ENCODE assay signal across 5 cellular contexts in the genomic region with DNA sequence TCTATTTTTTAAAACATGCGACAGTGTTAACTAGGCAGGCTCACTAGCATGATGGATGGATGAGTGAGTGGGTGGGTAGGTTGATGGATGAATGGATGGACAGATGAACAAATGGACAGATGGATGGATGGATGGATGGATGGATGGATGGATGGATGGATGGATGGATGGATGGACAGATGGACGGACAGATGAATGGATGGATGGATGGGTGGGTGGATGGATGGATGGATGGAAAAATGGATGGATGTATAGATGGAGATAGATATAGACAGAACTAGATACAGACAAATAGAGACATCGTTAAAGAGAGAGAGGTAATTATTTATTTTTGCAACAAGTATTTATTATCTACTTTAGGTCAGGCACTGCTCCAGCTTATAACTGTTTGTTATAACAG.
DNase-seq lines count a peak whose midpoint lies in the region; ATAC-seq, FAIRE-seq and TF ChIP-seq lines count a peak whose summit lies in the region.
"Not testable (repeated sequence)": the region's sequence is repeated elsewhere in the genome, so short reads cannot be mapped to it uniquely, and the experiment has no call there.

No MANE protein-coding gene starts in this region.

- not testable (repeated sequence) for H3K79me1 ChIP-seq in H1 (ENCODE audit: low read depth, low read length); mesenchymal stem cell (replicated peaks; ENCODE audit: low read length, poor library complexity, severe bottlenecking); neuronal stem cell (ENCODE audit: low read depth, low read length)

- H2BK20ac ChIP-seq in H1 (ENCODE audit: low read length), result not testable (repeated sequence)

- in situ Hi-C loops in K562 (cut with MboI), result not testable (repeated sequence)

- H3K4me3 ChIP-seq in HEK293 (ENCODE audit: low read depth, low read length); K562; H1 (ENCODE audit: extremely low read depth in 1 of 4, insufficient read depth in 2 of 4, low read depth in 3 of 4, low read length in 4 of 4); mesenchymal stem cell (ENCODE audit: insufficient read depth in 1 of 2, low read depth in 1 of 2, low read length in 2 of 2); neuronal stem cell (ENCODE audit: low read length in 2 of 2): not testable (repeated sequence)

- not testable (repeated sequence) for H2BK120ac ChIP-seq in H1 (replicated peaks; ENCODE audit: low read depth, low read length); mesenchymal stem cell (ENCODE audit: low read depth, low read length); neuronal stem cell (ENCODE audit: low read depth, low read length)

- not testable (repeated sequence) for H2AK5ac ChIP-seq in H1 (ENCODE audit: low read depth, low read length); mesenchymal stem cell (ENCODE audit: low read length, severe bottlenecking); neuronal stem cell (ENCODE audit: low read depth, low read length)

- not testable (repeated sequence) for H4K20me1 ChIP-seq in K562 (replicated peaks; ENCODE audit: control insufficient read depth, insufficient read depth, low read length); H1 (replicated peaks in 1 of 2; ENCODE audit: control insufficient read depth in 1 of 2, insufficient read depth in 2 of 2, low read length in 2 of 2)

- not testable (repeated sequence) for TF ChIP-seq RAD21 in K562 (CRISPR knock-in tag; conservative IDR thresholded peaks at IDR 0.05 in 1 of 2, IDR thresholded peaks at IDR 0.05 in 1 of 2); H1 (IDR thresholded peaks at IDR 0.05 in 1 of 2, conservative IDR thresholded peaks at IDR 0.05 in 1 of 2; ENCODE audit: low read depth in 2 of 2, low read length in 2 of 2)

- not testable (repeated sequence) for H4K91ac ChIP-seq in H1 (replicated peaks; ENCODE audit: insufficient read length, low read length); neuronal stem cell (ENCODE audit: low read depth, low read length, poor library complexity)
- peak overlapping the region; percentile 50 for H4K91ac ChIP-seq in mesenchymal stem cell (ENCODE audit: low read length)

- intact Hi-C loops in K562 (cut with micrococcal nuclease), result not testable (repeated sequence)

- CTCF ChIA-PET in HEK293 (lab: Yijun Ruan, JAX); K562 (lab: Yijun Ruan, JAX; ENCODE audit: low intra/inter-chr PET ratio); H1 (lab: Charles Lee; ENCODE audit: partially characterized antibody): not testable (repeated sequence)

- H2BK15ac ChIP-seq in H1 (ENCODE audit: low read length); mesenchymal stem cell (ENCODE audit: low read depth, poor library complexity, severe bottlenecking); neuronal stem cell (ENCODE audit: low read length): not testable (repeated sequence)

- not testable (repeated sequence) for H3K27ac ChIP-seq in HEK293 (ENCODE audit: extremely low read depth, low read depth, low read length); K562 (ENCODE audit: extremely low read depth, low read depth, low read length); H1 (ENCODE audit: low read depth, low read length); mesenchymal stem cell (ENCODE audit: low read length, poor library complexity, severe bottlenecking); neuronal stem cell (replicated peaks; ENCODE audit: low read length)

- H3K14ac ChIP-seq in H1 (ENCODE audit: insufficient read length); mesenchymal stem cell (ENCODE audit: low read length in 2 of 2); neuronal stem cell (ENCODE audit: low read length): not testable (repeated sequence)

- not testable (repeated sequence) for TF ChIP-seq CTCF in HEK293 (tag by site-specific recombination; IDR thresholded peaks at IDR 0.05); K562 (IDR thresholded peaks at IDR 0.05 in 2 of 3, conservative IDR thresholded peaks at IDR 0.05 in 1 of 3; ENCODE audit: insufficient read depth in 2 of 3, low read depth in 1 of 3, low read length in 3 of 3); H1 (IDR thresholded peaks at IDR 0.05; ENCODE audit: control extremely low read depth in 1 of 3, insufficient read depth in 1 of 3, low read depth in 1 of 3, low read length in 3 of 3)

- not testable (repeated sequence) for H3K9ac ChIP-seq in K562 (ENCODE audit: insufficient read depth in 1 of 2, low read depth in 2 of 2, low read length in 2 of 2); H1 (replicated peaks in 1 of 4; ENCODE audit: extremely low read depth in 1 of 4, low read depth in 3 of 4, low read length in 3 of 4); mesenchymal stem cell (ENCODE audit: low read length)
- peak overlapping the region; percentile 44 for H3K9ac ChIP-seq in neuronal stem cell (ENCODE audit: low read depth, low read length, poor library complexity)

- H3K18ac ChIP-seq in H1 (ENCODE audit: extremely low read depth, low read length); mesenchymal stem cell (ENCODE audit: low read depth in 1 of 2, low read length in 2 of 2); neuronal stem cell (ENCODE audit: low read length): not testable (repeated sequence)

- not testable (repeated sequence) for ATAC-seq in K562

- POLR2A ChIA-PET in HEK293 (lab: Yijun Ruan, JAX); K562 (lab: Yijun Ruan, JAX); H1 (lab: Charles Lee; ENCODE audit: partially characterized antibody): not testable (repeated sequence)

- not testable (repeated sequence) for H2BK5ac ChIP-seq in H1 (ENCODE audit: low read depth, low read length); mesenchymal stem cell (ENCODE audit: low read depth, low read length, poor library complexity, severe bottlenecking); neuronal stem cell (ENCODE audit: low read length)

- not testable (repeated sequence) for H3K9me3 ChIP-seq in HEK293 (ENCODE audit: control insufficient read depth, insufficient read depth, low read depth, low read length); K562 (replicated peaks; ENCODE audit: control insufficient read depth, insufficient read depth, low read depth, low read length); H1 (ENCODE audit: insufficient read depth in 2 of 2, low read depth in 1 of 2, low read length in 1 of 2); mesenchymal stem cell (ENCODE audit: control insufficient read depth, low read length); neuronal stem cell (replicated peaks in 1 of 2; ENCODE audit: control insufficient read depth in 2 of 2, insufficient read depth in 1 of 2, low read depth in 1 of 2, low read length in 2 of 2)

- not testable (repeated sequence) for H2AFZ ChIP-seq in K562 (ENCODE audit: low read depth, low read length); H1 (ENCODE audit: low read length); mesenchymal stem cell (ENCODE audit: low read depth, low read length); neuronal stem cell (ENCODE audit: low read length)

- H3K23ac ChIP-seq in H1 (ENCODE audit: insufficient read length); mesenchymal stem cell (ENCODE audit: low read length in 2 of 2); neuronal stem cell (ENCODE audit: low read depth, low read length, poor library complexity): not testable (repeated sequence)

- not testable (repeated sequence) for TF ChIP-seq EP300 in K562 (IDR thresholded peaks at IDR 0.05; ENCODE audit: low read length); H1 (IDR thresholded peaks at IDR 0.05; ENCODE audit: borderline replicate concordance in 1 of 2, low read depth in 2 of 2, low read length in 2 of 2)

- not testable (repeated sequence) for H4K5ac ChIP-seq in H1 (ENCODE audit: insufficient read length, low read depth, low read length)

- 60% methylated on average over 3 of the region's 3 CpGs for WGBS in K562 (ENCODE audit: insufficient coverage, low coverage, missing lambda C conversion rate)
- 87% methylated on average over 3 of the region's 3 CpGs; no CpG with 5 or more reads in 1 of the 2 experiments for WGBS in H1 (ENCODE audit: extremely low coverage in 1 of 2, insufficient coverage in 1 of 2, insufficient read length in 1 of 2, insufficient replicate concordance in 2 of 2, low coverage in 1 of 2, low lambda C conversion rate in 2 of 2, missing lambda C conversion rate in 1 of 2), 2 experiments
- 79% methylated on average over 1 of the region's 3 CpGs for WGBS in mesenchymal stem cell
- no CpG with 5 or more reads among the region's 3 CpGs for WGBS in neuronal stem cell (ENCODE audit: extremely low coverage in 2 of 2, insufficient read length in 2 of 2, insufficient replicate concordance in 1 of 2), 2 donors

- not testable (repeated sequence) for H4K8ac ChIP-seq in H1 (ENCODE audit: extremely low read depth, insufficient read depth, low read length); mesenchymal stem cell (ENCODE audit: low read length); neuronal stem cell (ENCODE audit: low read depth, low read length)

- H3K36me3 ChIP-seq in HEK293 (ENCODE audit: control insufficient read depth in 2 of 2, insufficient read depth in 1 of 2, low read length in 2 of 2); K562 (ENCODE audit: control insufficient read depth, insufficient read depth, low read length); H1 (ENCODE audit: control insufficient read depth in 2 of 4, insufficient read depth in 4 of 4, low read length in 3 of 4); mesenchymal stem cell (ENCODE audit: control insufficient read depth in 1 of 2, insufficient read depth in 2 of 2, low read depth in 1 of 2, low read length in 2 of 2); neuronal stem cell (replicated peaks in 1 of 2; ENCODE audit: control insufficient read depth in 2 of 2, insufficient read depth in 2 of 2, low read length in 2 of 2): not testable (repeated sequence)

- TF ChIP-seq POLR2A in K562 (conservative IDR thresholded peaks at IDR 0.05); H1 (IDR thresholded peaks at IDR 0.05; ENCODE audit: control extremely low read depth in 1 of 2, low read depth in 2 of 2, low read length in 2 of 2): not testable (repeated sequence)

- H3K23me2 ChIP-seq in H1 (ENCODE audit: low read depth, low read length), result not testable (repeated sequence)

- BruUV-seq in K562 (replicated peaks; lab: Mats Ljungman, UMichigan), result not testable (repeated sequence)

- H3K27me3 ChIP-seq in K562 (ENCODE audit: control insufficient read depth in 2 of 2, insufficient read depth in 2 of 2, low read length in 2 of 2); H1 (replicated peaks in 1 of 4; ENCODE audit: control insufficient read depth in 3 of 4, extremely low read depth in 1 of 4, insufficient read depth in 3 of 4, low read length in 3 of 4); mesenchymal stem cell (ENCODE audit: control insufficient read depth in 1 of 2, insufficient read depth in 1 of 2, low read length in 2 of 2); neuronal stem cell (ENCODE audit: control insufficient read depth in 3 of 3, insufficient read depth in 3 of 3, low read depth in 1 of 3, low read length in 3 of 3): not testable (repeated sequence)

- H3K4ac ChIP-seq in H1 (replicated peaks; ENCODE audit: insufficient read length, low read depth, low read length); mesenchymal stem cell (ENCODE audit: low read depth in 1 of 2, low read length in 2 of 2); neuronal stem cell (ENCODE audit: low read length): not testable (repeated sequence)

- H2BK12ac ChIP-seq in H1 (ENCODE audit: low read depth, low read length), result peak overlapping the region; percentile 68; the same call in 1 of the 2 replicates
- H2BK12ac ChIP-seq in mesenchymal stem cell (ENCODE audit: low read length in 2 of 2); neuronal stem cell (ENCODE audit: low read length): not testable (repeated sequence)

- not testable (repeated sequence) for DNase-seq in K562 (ENCODE audit: extremely low read depth in 1 of 4, low spot score in 3 of 4); H1 (ENCODE audit: low read depth in 1 of 2, low spot score in 2 of 2); mesenchymal stem cell; neuronal stem cell (ENCODE audit: low spot score)

- peaks cover 31% of the 10 kb centered on the region for H3K79me2 ChIP-seq in K562 (ENCODE audit: control insufficient read depth, insufficient read depth, low read length)
- not testable (repeated sequence) for H3K79me2 ChIP-seq in H1 (ENCODE audit: control insufficient read depth in 1 of 2, insufficient read depth in 2 of 2, low read length in 2 of 2)

- H3K4me2 ChIP-seq in K562 (ENCODE audit: insufficient read depth, low read length); H1 (ENCODE audit: insufficient read depth in 1 of 2, low read depth in 2 of 2, low read length in 2 of 2); mesenchymal stem cell (ENCODE audit: low read length, poor library complexity, severe bottlenecking); neuronal stem cell (ENCODE audit: insufficient read depth, low read length, poor library complexity, severe bottlenecking): not testable (repeated sequence)

- H3K9me1 ChIP-seq in K562 (ENCODE audit: control insufficient read depth, insufficient read depth, low read length), result not testable (repeated sequence)

- not testable (repeated sequence) for H3K56ac ChIP-seq in H1 (replicated peaks; ENCODE audit: insufficient read length, low read depth, low read length)

- H3K4me1 ChIP-seq in HEK293 (ENCODE audit: control insufficient read depth, insufficient read depth, low read length); K562 (replicated peaks in 1 of 2; ENCODE audit: control insufficient read depth in 2 of 2, insufficient read depth in 2 of 2, low read length in 2 of 2); H1 (replicated peaks in 1 of 4; ENCODE audit: control insufficient read depth in 3 of 4, insufficient read depth in 4 of 4, low read length in 3 of 4); mesenchymal stem cell (ENCODE audit: control insufficient read depth, insufficient read depth, low read depth, low read length); neuronal stem cell (ENCODE audit: control insufficient read depth in 2 of 2, insufficient read depth in 1 of 2, low read depth in 1 of 2, low read length in 2 of 2): not testable (repeated sequence)

- FAIRE-seq in K562 (lab: Jason Lieb, UNC); H1 (lab: Jason Lieb, UNC): not testable (repeated sequence)
